Comparison of ENCODE assay signal across 1 cellular context in the genomic region with DNA sequence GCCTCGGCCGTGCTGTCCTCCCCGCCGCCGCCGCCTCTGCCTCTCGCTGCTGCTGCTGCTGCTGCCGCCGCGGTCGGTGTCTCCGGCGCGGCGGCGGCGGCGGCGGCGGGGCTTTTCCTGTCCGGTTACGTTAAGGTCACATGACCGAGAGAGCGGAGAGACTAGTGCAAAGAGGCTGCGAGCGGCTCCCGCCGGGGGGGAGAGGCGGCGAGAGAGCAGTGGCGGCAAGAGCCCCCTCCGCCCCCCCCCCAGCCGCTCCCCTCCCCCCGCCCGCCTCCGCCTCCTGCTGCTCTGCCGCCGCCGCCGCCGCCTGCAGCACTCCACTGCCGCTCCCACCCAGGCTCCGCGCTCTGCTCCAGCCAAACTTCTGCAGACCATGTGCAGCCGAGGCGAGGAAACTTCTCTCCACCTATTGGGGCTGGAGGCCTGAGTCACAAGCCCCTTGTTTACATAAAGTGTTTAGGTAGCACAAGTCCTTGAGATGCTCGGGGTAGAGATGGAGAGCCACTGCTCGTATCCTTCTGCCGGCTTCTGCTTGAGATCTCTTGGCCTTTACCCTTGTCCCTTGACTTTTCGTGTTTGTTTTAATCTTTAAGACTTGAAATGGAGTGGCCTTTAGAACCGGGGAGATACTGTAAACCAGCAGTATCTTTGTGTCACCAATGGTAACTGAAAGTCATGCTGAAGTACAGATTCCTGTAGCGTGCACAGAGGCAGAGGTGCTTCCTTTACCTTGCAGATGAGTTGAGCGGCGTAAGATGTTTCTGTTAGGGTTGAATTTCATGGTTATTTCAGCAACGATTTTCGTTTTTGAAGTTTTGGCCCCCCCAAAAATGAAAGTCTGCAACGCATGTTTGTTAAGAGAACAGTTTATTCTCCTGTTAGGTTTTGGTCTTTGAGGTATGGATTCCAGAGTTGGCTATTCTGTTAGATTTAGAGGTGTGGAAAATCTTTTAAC.
TF ChIP-seq lines count a peak whose summit lies in the region.

A gene with protein sequence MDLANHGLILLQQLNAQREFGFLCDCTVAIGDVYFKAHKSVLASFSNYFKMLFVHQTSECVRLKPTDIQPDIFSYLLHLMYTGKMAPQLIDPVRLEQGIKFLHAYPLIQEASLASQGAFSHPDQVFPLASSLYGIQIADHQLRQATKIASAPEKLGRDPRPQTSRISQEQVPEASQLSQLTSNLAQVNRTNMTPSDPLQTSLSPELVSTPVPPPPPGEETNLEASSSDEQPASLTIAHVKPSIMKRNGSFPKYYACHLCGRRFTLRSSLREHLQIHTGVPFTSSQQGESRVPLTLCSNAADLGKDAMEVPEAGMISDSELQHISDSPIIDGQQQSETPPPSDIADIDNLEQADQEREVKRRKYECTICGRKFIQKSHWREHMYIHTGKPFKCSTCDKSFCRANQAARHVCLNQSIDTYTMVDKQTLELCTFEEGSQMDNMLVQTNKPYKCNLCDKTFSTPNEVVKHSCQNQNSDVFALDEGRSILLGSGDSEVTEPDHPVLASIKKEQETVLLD (minus strand): TSS at position 89 of the 958 bp plus-strand sequence. CDS start 17,922 bp downstream, outside the sequence.

TF ChIP-seq in HEK293, 187 proteins besides CTCF, POLR2A, EP300 and RAD21 (continued from another document):
- TF ChIP-seq ZNF16 (tag by site-specific recombination; IDR thresholded peaks at IDR 0.05; ENCODE audit: low read depth) (no peak), ZBTB10 (tag by site-specific recombination; IDR thresholded peaks at IDR 0.05) (peak; percentile 45; the same call in 1 of the 2 replicates), ZNF473 (tag by site-specific recombination; IDR thresholded peaks at IDR 0.05) (no peak), ZNF548 (tag by site-specific recombination; IDR thresholded peaks at IDR 0.05) (no peak), ZSCAN5A (tag by site-specific recombination; IDR thresholded peaks at IDR 0.05) (no peak), ZNF24 (tag by site-specific recombination; IDR thresholded peaks at IDR 0.05) (no peak), ZBTB20 (tag by site-specific recombination; IDR thresholded peaks at IDR 0.05) (peak; percentile 43), ZNF701 (tag by site-specific recombination; IDR thresholded peaks at IDR 0.05) (no peak), ZNF660 (tag by site-specific recombination; IDR thresholded peaks at IDR 0.05) (0 out of 2 replicates have a peak, but pooled peaks have one; percentile 32), ZNF280C (tag by site-specific recombination; IDR thresholded peaks at IDR 0.05) (no peak), ZNF792 (tag by site-specific recombination; IDR thresholded peaks at IDR 0.05) (no peak), ZNF629 (tag by site-specific recombination; IDR thresholded peaks at IDR 0.05) (no peak), ZBTB48 (tag by site-specific recombination; IDR thresholded peaks at IDR 0.05) (no peak; the same call in 1 of the 2 replicates), ZNF514 (tag by site-specific recombination; IDR thresholded peaks at IDR 0.05) (no peak), ZFP37 (tag by site-specific recombination; IDR thresholded peaks at IDR 0.05) (0 out of 2 replicates have a peak, but pooled peaks have one; percentile 44), ZNF350 (tag by site-specific recombination; IDR thresholded peaks at IDR 0.05) (no peak)
